ENCODE assay signal across 18 cellular contexts in the genomic region with DNA sequence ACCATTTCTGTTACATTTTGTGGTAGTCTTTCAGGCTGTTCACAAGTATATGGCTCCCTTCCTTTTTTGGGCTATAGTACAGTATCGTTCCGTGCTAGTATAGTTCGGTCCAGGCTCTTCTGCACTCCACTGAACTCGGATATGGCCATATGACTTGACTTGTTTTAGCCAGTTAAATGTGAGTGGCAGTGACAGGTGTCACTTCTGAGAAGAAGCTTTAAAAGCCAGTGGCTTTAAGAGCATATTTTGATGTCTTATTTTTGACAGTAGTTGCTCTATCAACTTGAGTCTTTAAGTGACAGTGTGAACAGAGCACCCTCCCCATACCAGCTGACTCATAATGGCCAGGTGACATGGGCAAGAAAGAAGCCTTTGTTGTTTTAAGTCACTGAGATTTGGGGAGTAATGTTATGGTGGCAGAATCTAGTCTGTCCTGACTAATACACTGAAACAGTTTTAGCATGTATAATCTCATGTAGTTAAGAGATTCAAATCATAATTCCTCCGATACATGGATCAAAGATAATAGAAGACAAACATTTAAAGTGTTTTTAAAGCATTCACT.
DNase-seq lines count a peak whose midpoint lies in the region; ATAC-seq, FAIRE-seq and TF ChIP-seq lines count a peak whose summit lies in the region.
"Had no signal": no experiment of that assay in that cellular context is flagged by ENCODE, and none has a peak within 500 bp of the region (broad histone marks: within the 10 kb centered on the region; RNA-seq: fewer than 3 reads in every experiment).

No MANE protein-coding gene starts in this region.

- H3K4ac ChIP-seq in mesenchymal stem cell (ENCODE audit: low read depth in 1 of 2, low read length in 2 of 2): no peak overlapping the region

- H3K18ac ChIP-seq in mesenchymal stem cell (ENCODE audit: low read depth in 1 of 2, low read length in 2 of 2): no peak overlapping the region

- H4K20me1 ChIP-seq in astrocyte (ENCODE audit: insufficient read depth, low read length): no peaks in the 10 kb centered on the region
- H4K20me1 ChIP-seq in osteoblast (ENCODE audit: insufficient read depth, low read length): no peaks in the 10 kb centered on the region

- H3K79me2 ChIP-seq in astrocyte (ENCODE audit: insufficient read depth, low read length): no peaks in the 10 kb centered on the region
- H3K79me2 ChIP-seq in osteoblast (ENCODE audit: insufficient read depth, low read length): no peaks in the 10 kb centered on the region

- H3K36me3 Mint-ChIP-seq in astrocyte (ENCODE audit: low read depth, unreplicated experiment): no peaks in the 10 kb centered on the region
- no peaks in the 10 kb centered on the region for H3K36me3 Mint-ChIP-seq in stimulated activated memory B cell treated with anti-CD40 and anti-IgM and Interleukin-4, amounts not matched to agents 10 μg/mL and 1 μg/mL and 100 μg/mL, for 72 hours

- no peaks in the 10 kb centered on the region for H3K79me1 ChIP-seq in mesenchymal stem cell (replicated peaks; ENCODE audit: low read length, poor library complexity, severe bottlenecking)

- H3K36me3 ChIP-seq in astrocyte (ENCODE audit: insufficient read depth, low read length) (no peaks in the 10 kb centered on the region), mesenchymal stem cell (ENCODE audit: control insufficient read depth in 1 of 2, insufficient read depth in 2 of 2, low read depth in 1 of 2, low read length in 2 of 2) (no peaks in the 10 kb centered on the region), osteoblast (ENCODE audit: insufficient read depth, low read length) (no peaks in the 10 kb centered on the region)
- H3K36me3 ChIP-seq: SJSA1 had no signal

- H2BK12ac ChIP-seq in mesenchymal stem cell (ENCODE audit: low read length in 2 of 2): no peak overlapping the region

- DNase-seq in NCI-H1105 treated with DMSO at 0.1 percent for 48 hours (lab: John Stamatoyannopoulos, UW) (peak; percentile 39), NCI-H1105 (lab: John Stamatoyannopoulos, UW) (no peak), astrocyte (ENCODE audit: low read depth) (no peak), mesenchymal stem cell (no peak), superior temporal gyrus (ENCODE audit: extremely low spot score) (peak; percentile 22), NCI-H2196 (lab: John Stamatoyannopoulos, UW; ENCODE audit: unreplicated experiment) (no peak), osteoblast (ENCODE audit: insufficient read length, low spot score, missing footprints) (no peak)
- DNase-seq: 8988T, DMS 273 treated with DMSO at 0.1 percent for 48 hours, GOT3, Kasumi-1, NCI-H1092 treated with DMSO at 0.1 percent for 48 hours, NCI-H187, NCI-H2107, NCI-H2227 treated with DMSO at 0.1 percent for 48 hours had no signal

- H2BK120ac ChIP-seq in mesenchymal stem cell (ENCODE audit: low read depth, low read length): no peak overlapping the region

- no peak overlapping the region for H4K8ac ChIP-seq in mesenchymal stem cell (ENCODE audit: low read length)

- no peaks in the 10 kb centered on the region for H3K27me3 Mint-ChIP-seq in astrocyte (ENCODE audit: low read depth, unreplicated experiment)
- H3K27me3 Mint-ChIP-seq in stimulated activated memory B cell treated with anti-CD40 and anti-IgM and Interleukin-4, amounts not matched to agents 10 μg/mL and 1 μg/mL and 100 μg/mL, for 72 hours: peaks cover 8% of the 10 kb centered on the region

- no peak overlapping the region for H2BK15ac ChIP-seq in mesenchymal stem cell (ENCODE audit: low read depth, poor library complexity, severe bottlenecking)

- H3K9me3 ChIP-seq in astrocyte (ENCODE audit: insufficient read depth, low read depth, low read length) (no peaks in the 10 kb centered on the region), mesenchymal stem cell (ENCODE audit: control insufficient read depth, low read length) (no peaks in the 10 kb centered on the region), osteoblast (ENCODE audit: low read depth, low read length) (no peaks in the 10 kb centered on the region)
- H3K9me3 ChIP-seq: SJSA1 had no signal

- no peak overlapping the region for H2AK5ac ChIP-seq in mesenchymal stem cell (ENCODE audit: low read length, severe bottlenecking)

- no peak for ATAC-seq in stimulated activated memory B cell treated with anti-CD40 and anti-IgM and Interleukin-4, amounts not matched to agents 10 μg/mL and 1 μg/mL and 100 μg/mL, for 72 hours
- ATAC-seq: GM12878 had no signal

- H2AFZ ChIP-seq in astrocyte (ENCODE audit: low read depth, low read length) (no peak overlapping the region), mesenchymal stem cell (ENCODE audit: low read depth, low read length) (no peak overlapping the region), osteoblast (ENCODE audit: low read length) (no peak overlapping the region)

- H3K4me2 ChIP-seq in astrocyte (ENCODE audit: low read length) (no peak overlapping the region), mesenchymal stem cell (ENCODE audit: low read length, poor library complexity, severe bottlenecking) (no peak overlapping the region), osteoblast (ENCODE audit: insufficient read depth, low read length) (no peak overlapping the region)

- H3K4me3 Mint-ChIP-seq in astrocyte (ENCODE audit: unreplicated experiment): no peak overlapping the region
- no peak overlapping the region for H3K4me3 Mint-ChIP-seq in stimulated activated memory B cell treated with anti-CD40 and anti-IgM and Interleukin-4, amounts not matched to agents 10 μg/mL and 1 μg/mL and 100 μg/mL, for 72 hours

- 86% methylated on average over 4 of the region's 5 CpGs for WGBS in mesenchymal stem cell

- no peak overlapping the region for H3K14ac ChIP-seq in mesenchymal stem cell (ENCODE audit: low read length in 2 of 2)

- peak overlapping the region; percentile 56 for H3K27ac Mint-ChIP-seq in astrocyte (ENCODE audit: unreplicated experiment)
- H3K27ac Mint-ChIP-seq in stimulated activated memory B cell treated with anti-CD40 and anti-IgM and Interleukin-4, amounts not matched to agents 10 μg/mL and 1 μg/mL and 100 μg/mL, for 72 hours: no peak overlapping the region

- H3K4me1 Mint-ChIP-seq in astrocyte (ENCODE audit: low read depth, unreplicated experiment): peaks cover 17% of the 10 kb centered on the region
- H3K4me1 Mint-ChIP-seq in stimulated activated memory B cell treated with anti-CD40 and anti-IgM and Interleukin-4, amounts not matched to agents 10 μg/mL and 1 μg/mL and 100 μg/mL, for 72 hours: no peaks in the 10 kb centered on the region

- H3K4me3 ChIP-seq in astrocyte (ENCODE audit: insufficient read depth, low read depth, low read length) (no peak overlapping the region), mesenchymal stem cell (ENCODE audit: insufficient read depth in 1 of 2, low read depth in 1 of 2, low read length in 2 of 2) (no peak overlapping the region), osteoblast (ENCODE audit: insufficient read depth, low read length) (no peak overlapping the region)
- H3K4me3 ChIP-seq: GM12878, SJSA1 had no signal

- no peak overlapping the region for H3K23ac ChIP-seq in mesenchymal stem cell (ENCODE audit: low read length in 2 of 2)

- no peak for FAIRE-seq in astrocyte (lab: Jason Lieb, UNC)
- FAIRE-seq: GM12878 had no signal

- H2BK5ac ChIP-seq in mesenchymal stem cell (ENCODE audit: low read depth, low read length, poor library complexity, severe bottlenecking): no peak overlapping the region

- TF ChIP-seq CTCF in astrocyte (IDR thresholded peaks at IDR 0.05; ENCODE audit: insufficient read depth, low read depth, low read length) (no peak), osteoblast (IDR thresholded peaks at IDR 0.05; ENCODE audit: extremely low read depth, low read depth, low read length) (no peak)

- H3K4me1 ChIP-seq in astrocyte (ENCODE audit: insufficient read depth, low read length): no peaks in the 10 kb centered on the region
- H3K4me1 ChIP-seq in mesenchymal stem cell (ENCODE audit: control insufficient read depth, insufficient read depth, low read depth, low read length): no peaks in the 10 kb centered on the region
- no peaks in the 10 kb centered on the region for H3K4me1 ChIP-seq in osteoblast (ENCODE audit: insufficient read depth, low read length)
- H3K4me1 ChIP-seq: SJSA1 had no signal

- no peak overlapping the region for H4K91ac ChIP-seq in mesenchymal stem cell (ENCODE audit: low read length)

- H3K27me3 ChIP-seq in astrocyte (ENCODE audit: insufficient read depth, low read length) (no peaks in the 10 kb centered on the region), mesenchymal stem cell (ENCODE audit: control insufficient read depth in 1 of 2, insufficient read depth in 1 of 2, low read length in 2 of 2) (peaks cover 0 to 9% of the 10 kb centered on the region in 2 experiments), osteoblast (ENCODE audit: insufficient read depth, low read length) (no peaks in the 10 kb centered on the region)
- H3K27me3 ChIP-seq: SJSA1 had no signal

- H3K9me3 Mint-ChIP-seq in astrocyte (ENCODE audit: unreplicated experiment): no peaks in the 10 kb centered on the region
- H3K9me3 Mint-ChIP-seq in stimulated activated memory B cell treated with anti-CD40 and anti-IgM and Interleukin-4, amounts not matched to agents 10 μg/mL and 1 μg/mL and 100 μg/mL, for 72 hours: peaks cover 2% of the 10 kb centered on the region

- H3K9ac ChIP-seq in astrocyte (ENCODE audit: low read length): no peak overlapping the region
- H3K9ac ChIP-seq in mesenchymal stem cell (ENCODE audit: low read length): peak overlapping the region; percentile 50

- no peak overlapping the region for H3K27ac ChIP-seq in astrocyte (ENCODE audit: low read depth, low read length)
- no peak overlapping the region for H3K27ac ChIP-seq in mesenchymal stem cell (ENCODE audit: low read length, poor library complexity, severe bottlenecking)
- H3K27ac ChIP-seq in osteoblast (ENCODE audit: low read depth, low read length): no peak overlapping the region
- H3K27ac ChIP-seq: SJSA1 had no signal

Comparison
In these comparisons a context has a peak if more than half of its experiments do, and no peak if none do; other contexts are left out.
1. DNase-seq: peak in NCI-H1105 treated with DMSO at 0.1 percent for 48 hours (single experiment) and superior temporal gyrus (single experiment); none in NCI-H1105 (single experiment), astrocyte (single experiment), mesenchymal stem cell (single experiment), NCI-H2196 (single experiment) and osteoblast (single experiment).